ENCODE assay signal across 17 cellular contexts in the genomic region with DNA sequence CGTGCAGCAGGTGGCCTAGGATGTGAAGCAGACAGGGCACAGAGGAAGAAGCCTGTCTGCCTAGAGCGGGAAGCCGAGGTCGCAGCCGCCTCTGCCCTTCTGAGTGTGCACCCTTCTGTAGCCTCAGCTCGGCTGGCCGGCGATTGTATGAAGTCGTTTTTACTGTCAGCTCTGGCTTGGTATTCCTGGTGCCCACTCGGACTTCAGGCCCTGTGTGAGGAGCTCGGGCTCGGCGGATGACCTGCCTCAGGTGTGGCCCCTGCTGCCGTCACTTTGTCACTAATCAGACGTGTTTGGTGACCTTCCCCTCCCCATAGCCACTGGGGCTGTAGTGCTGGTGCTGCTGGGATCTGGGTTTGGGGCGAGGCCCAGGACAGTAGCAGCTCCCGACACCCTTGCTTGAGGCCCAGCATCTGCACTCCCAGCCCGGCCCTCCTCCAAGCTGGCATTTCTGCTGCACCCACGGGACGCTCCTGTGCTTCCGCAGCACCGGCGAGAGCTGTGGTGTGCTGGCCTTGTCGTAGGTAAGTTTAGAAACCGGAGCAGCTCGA. TPM values are rescaled to one million over a fixed set of nuclear protein-coding genes. Genes with fewer than 3 reads are reported as not detected.
DNase-seq lines count a peak whose midpoint lies in the region; ATAC-seq and TF ChIP-seq lines count a peak whose summit lies in the region.
"Had no signal": no experiment of that assay in that cellular context is flagged by ENCODE, and none has a peak within 500 bp of the region (broad histone marks: within the 10 kb centered on the region; RNA-seq: fewer than 3 reads in every experiment).

No MANE protein-coding gene starts in this region.

- DNase-seq in Peyer's patch (no peak), endodermal cell (no peak), lung (ENCODE audit: low spot score) (no peak), NCI-H128 (lab: John Stamatoyannopoulos, UW; ENCODE audit: unreplicated experiment) (no peak), RPMI8226 (no peak), NCI-H1436 treated with DMSO at 0.1 percent for 48 hours (lab: John Stamatoyannopoulos, UW) (no peak)
- DNase-seq in activated T-cell treated with anti-CD3 and anti-CD28 coated beads, Interleukin-2, amount 50 U/mL, for 24 hours = no peak
- DNase-seq: activated CD8-positive, alpha-beta memory T cell treated with anti-CD3 and anti-CD28 coated beads for 24 hours; activated naive CD4-positive, alpha-beta T cell treated with Interleukin-2 at 50 U/mL for 16 hours; DND-41; naive B cell; NCI-H187; NCI-H69; SHP77 had no signal

- no peaks in the 10 kb centered on the region for H3K9me3 ChIP-seq in Peyer's patch
- no peaks in the 10 kb centered on the region for H3K9me3 ChIP-seq in endodermal cell (ENCODE audit: control insufficient read depth, low read length)
- no peaks in the 10 kb centered on the region for H3K9me3 ChIP-seq in lung (ENCODE audit: control insufficient read depth in 2 of 2, insufficient read depth in 1 of 2, low read length in 1 of 2)
- H3K9me3 ChIP-seq in subcutaneous abdominal adipose tissue (ENCODE audit: control insufficient read depth in 5 of 5, low read length in 5 of 5) = no peaks in the 10 kb centered on the region

- peaks cover 0 to 34% (median 0%) of the 10 kb centered on the region in 3 donors for H3K36me3 ChIP-seq in Peyer's patch
- peaks cover 52% of the 10 kb centered on the region for H3K36me3 ChIP-seq in endodermal cell (ENCODE audit: control insufficient read depth, insufficient read depth, low read length)
- peaks cover 0 to 24% of the 10 kb centered on the region in 2 donors for H3K36me3 ChIP-seq in lung (ENCODE audit: control insufficient read depth in 2 of 2, insufficient read depth in 2 of 2, low read length in 2 of 2)
- peaks cover 0 to 44% (median 9%) of the 10 kb centered on the region in 5 donors for H3K36me3 ChIP-seq in subcutaneous abdominal adipose tissue (ENCODE audit: control insufficient read depth in 5 of 5, insufficient read depth in 5 of 5, low read length in 5 of 5)

- H3K36me3 Mint-ChIP-seq in endodermal cell (ENCODE audit: low read depth) = peaks cover 47% of the 10 kb centered on the region
- H3K36me3 Mint-ChIP-seq in activated T-cell treated with anti-CD3 and anti-CD28 coated beads, Interleukin-2, amount 50 U/mL, for 24 hours (ENCODE audit: low read depth) = peaks cover 95% of the 10 kb centered on the region

- H3K27me3 ChIP-seq in Peyer's patch (no peaks in the 10 kb centered on the region), endodermal cell (ENCODE audit: control insufficient read depth, insufficient read depth, low read length, poor library complexity, severe bottlenecking) (no peaks in the 10 kb centered on the region), lung (ENCODE audit: control insufficient read depth, insufficient read depth) (no peaks in the 10 kb centered on the region), subcutaneous abdominal adipose tissue (ENCODE audit: control insufficient read depth in 5 of 5, insufficient read depth in 4 of 5, low read length in 5 of 5) (no peaks in the 10 kb centered on the region)

- no peaks in the 10 kb centered on the region for H3K27me3 Mint-ChIP-seq in endodermal cell (ENCODE audit: insufficient read depth)
- H3K27me3 Mint-ChIP-seq in activated T-cell treated with anti-CD3 and anti-CD28 coated beads, Interleukin-2, amount 50 U/mL, for 24 hours = no peaks in the 10 kb centered on the region
- H3K27me3 Mint-ChIP-seq: naive B cell had no signal

- H3K9me3 Mint-ChIP-seq in endodermal cell = no peaks in the 10 kb centered on the region
- no peaks in the 10 kb centered on the region for H3K9me3 Mint-ChIP-seq in activated T-cell treated with anti-CD3 and anti-CD28 coated beads, Interleukin-2, amount 50 U/mL, for 24 hours

- H3K4me1 Mint-ChIP-seq in endodermal cell = peaks cover 4% of the 10 kb centered on the region
- peaks cover 2% of the 10 kb centered on the region for H3K4me1 Mint-ChIP-seq in activated T-cell treated with anti-CD3 and anti-CD28 coated beads, Interleukin-2, amount 50 U/mL, for 24 hours (ENCODE audit: low read depth)

- no peak for TF ChIP-seq POLR2A in Peyer's patch (IDR thresholded peaks at IDR 0.05)

- no peak overlapping the region for H3K9ac ChIP-seq in endodermal cell (ENCODE audit: extremely low read depth, low read length, poor library complexity, severe bottlenecking)
- peak overlapping the region in 1 of 5 donors; percentile 66 for H3K9ac ChIP-seq in subcutaneous abdominal adipose tissue (ENCODE audit: low read length in 5 of 5)
- H3K9ac ChIP-seq: KMS-11 had no signal

- H3K4me3 Mint-ChIP-seq in endodermal cell = no peak overlapping the region
- no peak overlapping the region for H3K4me3 Mint-ChIP-seq in activated T-cell treated with anti-CD3 and anti-CD28 coated beads, Interleukin-2, amount 50 U/mL, for 24 hours
- H3K4me3 Mint-ChIP-seq: naive B cell had no signal

- no peak overlapping the region for H3K4me3 ChIP-seq in Peyer's patch
- H3K4me3 ChIP-seq in endodermal cell (ENCODE audit: low read length) = no peak overlapping the region
- no peak overlapping the region for H3K4me3 ChIP-seq in lung
- peak overlapping the region in 3 of 5 donors; percentile 6 to 43 (median 36) for H3K4me3 ChIP-seq in subcutaneous abdominal adipose tissue (ENCODE audit: low read depth in 1 of 5, low read length in 5 of 5)

- H3K27ac ChIP-seq in Peyer's patch = peak overlapping the region; percentile 12 to 78 (median 44)
- peak overlapping the region; percentile 85 for H3K27ac ChIP-seq in endodermal cell (ENCODE audit: low read depth, low read length)
- H3K27ac ChIP-seq in lung (ENCODE audit: low read depth in 1 of 2, low read length in 1 of 2) = peak overlapping the region; percentile 47 to 82
- peak overlapping the region; percentile 67 for H3K27ac ChIP-seq in subcutaneous abdominal adipose tissue (ENCODE audit: low read depth, low read length)
- H3K27ac ChIP-seq: C4-2B, KMS-11 had no signal

- WGBS in endodermal cell (ENCODE audit: insufficient coverage in 1 of 2, insufficient read length in 1 of 2), 2 experiments = 91 to 93% methylated on average over 18 to 26 of the region's 26 CpGs
- 88 to 93% methylated on average over 26 of the region's 26 CpGs for WGBS in lung, 2 donors

- peak overlapping the region; percentile 64 for H3K27ac Mint-ChIP-seq in endodermal cell
- no peak overlapping the region for H3K27ac Mint-ChIP-seq in activated T-cell treated with anti-CD3 and anti-CD28 coated beads, Interleukin-2, amount 50 U/mL, for 24 hours

- H3K4me1 ChIP-seq in Peyer's patch (peaks cover 0 to 20% (median 0%) of the 10 kb centered on the region in 4 donors), endodermal cell (ENCODE audit: control insufficient read depth, insufficient read depth, low read length) (no peaks in the 10 kb centered on the region), lung (ENCODE audit: control insufficient read depth in 2 of 2, insufficient read depth in 2 of 2, low read length in 2 of 2) (peaks cover 7 to 22% of the 10 kb centered on the region in 2 donors), subcutaneous abdominal adipose tissue (ENCODE audit: control insufficient read depth in 5 of 5, insufficient read depth in 5 of 5, low read length in 5 of 5) (peaks cover 2 to 55% (median 33%) of the 10 kb centered on the region in 5 donors)

- no peak for TF ChIP-seq CTCF in Peyer's patch (IDR thresholded peaks at IDR 0.05)
- TF ChIP-seq CTCF in endodermal cell (conservative IDR thresholded peaks at IDR 0.05) = no peak
- TF ChIP-seq CTCF in lung (IDR thresholded peaks at IDR 0.05; ENCODE audit: control extremely low read depth, extremely low read depth) = no peak

- ATAC-seq in lung (ENCODE audit: insufficient read depth, low FRiP score) = no peak

RNA-seq across cellular contexts. Expression of a gene that starts 18.1 kb away (rescaled TPM):
- total RNA-seq in Peyer's patch (10 to 100 TPM in 1 of 4 donors, 1 to 10 TPM in 2, not detected in 1; 7.8 to 10.5 (median 10.0) TPM), endodermal cell (10 to 100 TPM; 38.0 to 48.9 TPM), lung (10 to 100 TPM; 10.3 to 36.9 TPM)
- polyA plus RNA-seq in endodermal cell (2013, experiment 1 of 2) = 27.9 TPM
- 24.0 TPM for polyA plus RNA-seq in endodermal cell (2013, experiment 2 of 2)
- polyA plus RNA-seq in lung = 10 to 100 TPM; 23.9 to 30.1 TPM

RNA-seq across cellular contexts. Expression of a gene that starts 37.3 kb away (rescaled TPM):
- total RNA-seq in Peyer's patch (10 to 100 TPM in 3 of 4 donors, 1 to 10 TPM in 1; 9.3 to 58.6 (median 16.4) TPM), endodermal cell (1 to 10 TPM; 1.6 to 2.3 TPM), lung (100 to 1,000 TPM in 1 of 2 donors, 10 to 100 TPM in 1; 52.9 to 246 TPM)
- 0.36 TPM for polyA plus RNA-seq in endodermal cell (2013, experiment 1 of 2)
- polyA plus RNA-seq in endodermal cell (2013, experiment 2 of 2) = 0.54 TPM
- 100 to 1,000 TPM; 128 to 376 TPM for polyA plus RNA-seq in lung

Comparison
In these comparisons a context has a peak if more than half of its experiments do, and no peak if none do; other contexts are left out.
1. H3K4me3 ChIP-seq: peak in subcutaneous abdominal adipose tissue (3 of 5); none in Peyer's patch (0 of 4), endodermal cell (single experiment) and lung (single experiment).
2. Peak in every context shown above with its lines, with median percentiles within 50 percentile points of each other: H3K27ac ChIP-seq.